10 cellular contexts compared by ENCODE assay signal in genomic region chr10:106175760-106176377, GRCh38.
A peak's percentile ranks its signal among the peaks of the same experiment; 100 is the strongest.
DNase-seq lines count a peak whose midpoint lies in the region; FAIRE-seq and TF ChIP-seq lines count a peak whose summit lies in the region.
"Had no signal": no experiment of that assay in that cellular context is flagged by ENCODE, and none has a peak within 500 bp of the region (broad histone marks: within the 10 kb centered on the region; RNA-seq: fewer than 3 reads in every experiment).

No MANE protein-coding gene starts in this region.

- no peaks in the 10 kb centered on the region for H3K36me3 ChIP-seq in kidney (ENCODE audit: control insufficient read depth in 1 of 2, insufficient read depth in 2 of 2, low read length in 2 of 2)
- no peaks in the 10 kb centered on the region for H3K36me3 ChIP-seq in MG63

- H3K27me3 ChIP-seq in MG63 = no peaks in the 10 kb centered on the region

- H3K9me3 ChIP-seq in kidney (ENCODE audit: control insufficient read depth in 1 of 2, low read length in 2 of 2) (no peaks in the 10 kb centered on the region), MG63 (no peaks in the 10 kb centered on the region)

- intact Hi-C loops in kidney (cut with DNase I) = no loop called here

- DNase-seq in AG08395 (ENCODE audit: low spot score) = peak; percentile 9
- peak; percentile 14 for DNase-seq in H4 (ENCODE audit: low spot score)
- DNase-seq in SK-MEL-5 (ENCODE audit: low read depth, low spot score) = peak; percentile 45
- DNase-seq in kidney = no peak
- DNase-seq in NCI-H524 treated with DMSO at 0.1 percent for 48 hours (lab: John Stamatoyannopoulos, UW) = no peak
- no peak for DNase-seq in NCI-H1436 treated with DMSO at 0.1 percent for 48 hours (lab: John Stamatoyannopoulos, UW)
- no peak for DNase-seq in effector CD8-positive, alpha-beta T cell (lab: John Stamatoyannopoulos, UW)
- no peak for DNase-seq in MG63
- DNase-seq: NCI-H2029 had no signal

- in situ Hi-C loops in SK-MEL-5 (cut with HindIII; ENCODE audit: low pct_unique_long_range_greater_than_20kb, low sequenced_read_pairs) = no loop called here

- H3K4me3 ChIP-seq in kidney (ENCODE audit: low read length in 2 of 2) (no peak overlapping the region), MG63 (no peak overlapping the region)
- H3K4me3 ChIP-seq: lung had no signal

- H3K27ac ChIP-seq in kidney (ENCODE audit: low read depth in 2 of 2, low read length in 2 of 2) = no peak overlapping the region

- no peak overlapping the region for H3K9ac ChIP-seq in kidney (ENCODE audit: low read length in 2 of 2)

- FAIRE-seq in kidney (lab: Jason Lieb, UNC) = peak; percentile 49

- H3K4me1 ChIP-seq in kidney (ENCODE audit: control insufficient read depth in 1 of 2, insufficient read depth in 1 of 2, low read depth in 1 of 2, low read length in 2 of 2) = no peaks in the 10 kb centered on the region

- TF ChIP-seq CTCF in kidney (IDR thresholded peaks at IDR 0.05; ENCODE audit: borderline replicate concordance, extremely low read depth, insufficient read depth) = peak; percentile 32

Comparison
In these comparisons a context has a peak if more than half of its experiments do, and no peak if none do; other contexts are left out.
1. DNase-seq: peak in AG08395 (single experiment), H4 (single experiment) and SK-MEL-5 (single experiment); none in kidney (single experiment), NCI-H524 treated with DMSO at 0.1 percent for 48 hours (single experiment), NCI-H1436 treated with DMSO at 0.1 percent for 48 hours (single experiment), effector CD8-positive, alpha-beta T cell (single experiment) and MG63 (single experiment).